Comparison of ENCODE assay signal across 34 cellular contexts in genomic region chr11:69483170-69483569, GRCh38. TPM values are rescaled to one million over a fixed set of nuclear protein-coding genes. Genes with fewer than 3 reads are reported as not detected.
"Had no signal": no experiment of that assay in that cellular context is flagged by ENCODE, and none has a peak within 500 bp of the region (broad histone marks: within the 10 kb centered on the region; RNA-seq: fewer than 3 reads in every experiment).

No MANE protein-coding gene starts in this region.

- DNase-seq: activated CD4-positive, alpha-beta T cell treated with anti-CD3 and anti-CD28 coated beads for 48 hours; activated CD4-positive, alpha-beta T cell treated with anti-CD3 and anti-CD28 coated beads, Interleukin-2, amount 50 U/mL, for 48 hours; activated CD8-positive, alpha-beta memory T cell treated with anti-CD3 and anti-CD28 coated beads for 24 hours; activated effector memory CD4-positive, alpha-beta T cell treated with Interleukin-2 at 50 U/mL for 16 hours; activated naive CD4-positive, alpha-beta T cell treated with Interleukin-2 at 50 U/mL for 16 hours; anterior cingulate cortex; colonic mucosa; effector memory CD4-positive, alpha-beta T cell; erythroblast; gastrocnemius medialis; glutamatergic neuron; naive thymus-derived CD4-positive, alpha-beta T cell; ovary; stimulated activated CD4-positive, alpha-beta T cell treated with anti-CD3 and anti-CD28 coated beads, Interleukin-15, amount 100 ng/mL, for 24 hours; stimulated activated CD4-positive, alpha-beta T cell treated with anti-CD3 and anti-CD28 coated beads, Interleukin-2, amount 100 ng/mL, for 24 hours; stimulated activated naive B cell treated with anti-CD40 and anti-IgM and Interleukin-4, amounts not matched to agents 10 μg/mL and 1 μg/mL and 100 μg/mL, for 72 hours; T-helper 9 cell had no signal

- H3K9me3 Mint-ChIP-seq: mesothelial cell of epicardium; naive thymus-derived CD4-positive, alpha-beta T cell; stimulated activated naive B cell treated with anti-CD40 and anti-IgM and Interleukin-4, amounts not matched to agents 10 μg/mL and 1 μg/mL and 100 μg/mL, for 72 hours; T-helper 1 cell treated with Interleukin-12 subunit alpha and Interleukin-12 subunit beta and Interleukin-4 antibody, amounts not matched to agents 30 μg/mL and 1 μg/mL, for 36 hours had no signal

- ATAC-seq: activated CD4-positive, CD25-positive, alpha-beta regulatory T cell treated with anti-CD3 and anti-CD28 coated beads, Interleukin-2, amount 50 U/mL, for 24 hours; gastrocnemius medialis; naive thymus-derived CD4-positive, alpha-beta T cell; stimulated activated naive B cell treated with anti-CD40 and anti-IgM and Interleukin-4, amounts not matched to agents 10 μg/mL and 1 μg/mL and 100 μg/mL, for 72 hours had no signal

- H3K27ac Mint-ChIP-seq: activated naive CD8-positive, alpha-beta T cell; mesothelial cell of epicardium; naive thymus-derived CD4-positive, alpha-beta T cell; stimulated activated naive B cell treated with anti-CD40 and anti-IgM and Interleukin-4, amounts not matched to agents 10 μg/mL and 1 μg/mL and 100 μg/mL, for 72 hours; T-helper 1 cell treated with Interleukin-12 subunit alpha and Interleukin-12 subunit beta and Interleukin-4 antibody, amounts not matched to agents 30 μg/mL and 1 μg/mL, for 36 hours had no signal

- H3K27ac ChIP-seq: colonic mucosa, dorsolateral prefrontal cortex, gastrocnemius medialis, neutrophil, ovary, prostate gland, VCaP had no signal

- H3K4me3 ChIP-seq: colonic mucosa, dorsolateral prefrontal cortex, gastrocnemius medialis, ovary, prostate gland, smooth muscle cell, tibial nerve had no signal

- H3K27me3 ChIP-seq: colonic mucosa, dorsolateral prefrontal cortex, gastrocnemius medialis, neutrophil, ovary, tibial nerve had no signal

- FAIRE-seq: islet of Langerhans, TTC549 had no signal

- H3K4me2 ChIP-seq: smooth muscle cell had no signal

- H3K36me3 ChIP-seq: colonic mucosa, gastrocnemius medialis, neutrophil, ovary, prostate gland, tibial nerve had no signal

- H3K9me3 ChIP-seq: colonic mucosa, gastrocnemius medialis, neutrophil, ovary, prostate gland, tibial nerve had no signal

- H3K4me1 ChIP-seq: colonic mucosa, prostate gland had no signal

- H3K27me3 Mint-ChIP-seq: activated naive CD8-positive, alpha-beta T cell; naive thymus-derived CD4-positive, alpha-beta T cell; stimulated activated naive B cell treated with anti-CD40 and anti-IgM and Interleukin-4, amounts not matched to agents 10 μg/mL and 1 μg/mL and 100 μg/mL, for 72 hours had no signal

- H3K4me3 Mint-ChIP-seq: activated naive CD8-positive, alpha-beta T cell; mesothelial cell of epicardium; naive thymus-derived CD4-positive, alpha-beta T cell; stimulated activated naive B cell treated with anti-CD40 and anti-IgM and Interleukin-4, amounts not matched to agents 10 μg/mL and 1 μg/mL and 100 μg/mL, for 72 hours; T-helper 1 cell treated with Interleukin-12 subunit alpha and Interleukin-12 subunit beta and Interleukin-4 antibody, amounts not matched to agents 30 μg/mL and 1 μg/mL, for 36 hours had no signal

- H3K4me1 Mint-ChIP-seq: mesothelial cell of epicardium; naive thymus-derived CD4-positive, alpha-beta T cell; stimulated activated naive B cell treated with anti-CD40 and anti-IgM and Interleukin-4, amounts not matched to agents 10 μg/mL and 1 μg/mL and 100 μg/mL, for 72 hours had no signal

- H3K36me3 Mint-ChIP-seq: activated naive CD8-positive, alpha-beta T cell; mesothelial cell of epicardium; naive thymus-derived CD4-positive, alpha-beta T cell; stimulated activated naive B cell treated with anti-CD40 and anti-IgM and Interleukin-4, amounts not matched to agents 10 μg/mL and 1 μg/mL and 100 μg/mL, for 72 hours had no signal

RNA-seq across cellular contexts. Expression of gene LINC01488, which starts 1.7 kb away (rescaled TPM):
- total RNA-seq: bronchial epithelial cell; colonic mucosa; dorsolateral prefrontal cortex; gastrocnemius medialis; lower leg skin; mesothelial cell of epicardium; naive thymus-derived CD4-positive, alpha-beta T cell; ovary; prostate gland; smooth muscle cell; temporal lobe; tibial nerve; urinary bladder had no signal
- polyA plus RNA-seq: adipose tissue; naive thymus-derived CD4-positive, alpha-beta T cell; ovary; smooth muscle cell had no signal
